In genomic region chr1:121183867-121184266, GRCh38 we compare ENCODE assay signal across 8 cellular contexts. TPM values are rescaled to one million over a fixed set of nuclear protein-coding genes. Genes with fewer than 3 reads are reported as not detected.
DNase-seq lines count a peak whose midpoint lies in the region; ATAC-seq and TF ChIP-seq lines count a peak whose summit lies in the region.
"Not testable (repeated sequence)": the region's sequence is repeated elsewhere in the genome, so short reads cannot be mapped to it uniquely, and the experiment has no call there.

No MANE protein-coding gene starts in this region.

- intact Hi-C loops in psoas muscle (cut with DNase I): not testable (repeated sequence)

- H3K4me1 ChIP-seq in psoas muscle, upper lobe of left lung: not testable (repeated sequence)

- H3K27ac ChIP-seq in psoas muscle, upper lobe of left lung: not testable (repeated sequence)

- not testable (repeated sequence) for TF ChIP-seq POLR2A in upper lobe of left lung (IDR thresholded peaks at IDR 0.05)

- H3K4me3 ChIP-seq in fibroblast of mammary gland (ENCODE audit: control insufficient read depth, low read depth, low read length): peak overlapping the region; percentile 42
- peak overlapping the region; percentile 44 for H3K4me3 ChIP-seq in kidney epithelial cell (ENCODE audit: low read depth, low read length)
- H3K4me3 ChIP-seq in psoas muscle: peak overlapping the region; percentile 52
- peak overlapping the region in 3 of 4 donors; percentile 41 to 44 (median 43) for H3K4me3 ChIP-seq in upper lobe of left lung

- DNase-seq in ELR (ENCODE audit: low read depth): peak; percentile 43
- peak; percentile 34 for DNase-seq in M059J (ENCODE audit: low read depth)
- peak; percentile 27 for DNase-seq in activated CD4-positive, CD25-positive, alpha-beta regulatory T cell treated with anti-CD3 and anti-CD28 coated beads, Interleukin-2, amount 50 U/mL, for 72 hours
- peak; percentile 1 for DNase-seq in astrocyte of the hippocampus (ENCODE audit: low read depth, low spot score)
- peak; percentile 9 for DNase-seq in fibroblast of mammary gland (ENCODE audit: low read depth)
- DNase-seq in kidney epithelial cell (ENCODE audit: low read depth): not testable (repeated sequence)
- DNase-seq in psoas muscle: peak in 1 of 2 donors; percentile 9
- peak in 1 of 2 donors; percentile 43 for DNase-seq in upper lobe of left lung

- TF ChIP-seq CTCF in fibroblast of mammary gland (conservative IDR thresholded peaks at IDR 0.05; ENCODE audit: control insufficient read depth, insufficient read depth, low read depth, low read length); kidney epithelial cell (IDR thresholded peaks at IDR 0.05; ENCODE audit: insufficient read depth, low read length, poor library complexity, severe bottlenecking); psoas muscle (IDR thresholded peaks at IDR 0.05); upper lobe of left lung (IDR thresholded peaks at IDR 0.05): not testable (repeated sequence)

- WGBS in psoas muscle, 3 donors: 0 to 3% (median 0%) methylated on average over 6 to 17 of the region's 31 CpGs
- no CpG with 5 or more reads among the region's 31 CpGs for WGBS in upper lobe of left lung, 2 donors

- not testable (repeated sequence) for H3K36me3 ChIP-seq in kidney epithelial cell (ENCODE audit: control insufficient read depth, insufficient read depth, low read length); psoas muscle (ENCODE audit: insufficient read depth in 1 of 2, low read depth in 1 of 2); upper lobe of left lung

- not testable (repeated sequence) for H3K9me3 ChIP-seq in psoas muscle, upper lobe of left lung

- not testable (repeated sequence) for H3K27me3 ChIP-seq in kidney epithelial cell (ENCODE audit: control insufficient read depth, insufficient read depth, low read length); psoas muscle (ENCODE audit: insufficient read depth in 3 of 3, low read length in 2 of 3); upper lobe of left lung

- not testable (repeated sequence) for ATAC-seq in psoas muscle; upper lobe of left lung (ENCODE audit: low FRiP score in 2 of 2)

- not testable (repeated sequence) for TF ChIP-seq EP300 in upper lobe of left lung (IDR thresholded peaks at IDR 0.05)

RNA-seq across cellular contexts. Expression of gene FAM72B, which starts 0.3 kb away (rescaled TPM):
- total RNA-seq in M059J (2014; rRNA removed; shearing (Covaris generic)): 9.2 and 15.3 TPM in 2 replicates
- 0.82 and 1.5 TPM in 2 replicates for total RNA-seq in kidney epithelial cell
- total RNA-seq in psoas muscle: under 1 TPM in 3 of 4 donors, not detected in 1; 0.14 to 0.99 (median 0.38) TPM
- under 1 TPM in 2 of 3 donors, not detected in 1; 0.12 to 0.14 TPM for polyA plus RNA-seq in psoas muscle
- total RNA-seq in upper lobe of left lung: 1 to 10 TPM in 3 of 6 donors, under 1 TPM in 1, not detected in 2; 0.84 to 3.0 (median 1.6) TPM

RNA-seq across cellular contexts. Expression of gene SRGAP2C, which starts 0.9 kb away (rescaled TPM):
- 22.7 and 30.3 TPM in 2 replicates for total RNA-seq in M059J (2014; rRNA removed; shearing (Covaris generic))
- total RNA-seq in kidney epithelial cell (11.6 and 15.7 TPM in 2 replicates), psoas muscle (10 to 100 TPM in 1 of 4 donors, 1 to 10 TPM in 3; 3.7 to 12.0 (median 4.4) TPM), upper lobe of left lung (10 to 100 TPM; 16.0 to 37.8 (median 35.8) TPM)
- polyA plus RNA-seq in psoas muscle: 1 to 10 TPM in 2 of 3 donors, under 1 TPM in 1; 0.72 to 1.2 (median 1.1) TPM
